Comparison of ENCODE assay signal across 13 cellular contexts in genomic region chr5:128426090-128426534, GRCh38.
DNase-seq lines count a peak whose midpoint lies in the region; ATAC-seq, FAIRE-seq and TF ChIP-seq lines count a peak whose summit lies in the region.
"Had no signal": no experiment of that assay in that cellular context is flagged by ENCODE, and none has a peak within 500 bp of the region (broad histone marks: within the 10 kb centered on the region; RNA-seq: fewer than 3 reads in every experiment).

No MANE protein-coding gene starts in this region.

- H3K9me3 ChIP-seq in right lobe of liver (no peaks in the 10 kb centered on the region), neural progenitor cell (ENCODE audit: low read depth) (no peaks in the 10 kb centered on the region)

- H3K9me3 Mint-ChIP-seq in nephron progenitor cell (no peaks in the 10 kb centered on the region), neural progenitor cell (no peaks in the 10 kb centered on the region)

- H3K27me3 ChIP-seq in right lobe of liver: no peaks in the 10 kb centered on the region
- no peaks in the 10 kb centered on the region for H3K27me3 ChIP-seq in neural progenitor cell

- no peak overlapping the region for H3K4me2 ChIP-seq in neural progenitor cell

- no peaks in the 10 kb centered on the region for H3K4me1 Mint-ChIP-seq in nephron progenitor cell
- H3K4me1 Mint-ChIP-seq in neural progenitor cell: peaks cover 9% of the 10 kb centered on the region

- POLR2A ChIA-PET in HEK293T (lab: Yijun Ruan, JAX): no interaction called here

- H3K79me2 ChIP-seq in neural progenitor cell (ENCODE audit: low read depth): no peaks in the 10 kb centered on the region

- no peak overlapping the region for H2AFZ ChIP-seq in neural progenitor cell (replicated peaks)

- H3K27ac ChIP-seq in right lobe of liver (no peak overlapping the region), neural progenitor cell (no peak overlapping the region)

- peaks cover 41% of the 10 kb centered on the region for H3K36me3 Mint-ChIP-seq in nephron progenitor cell (ENCODE audit: low read depth)
- peaks cover 7% of the 10 kb centered on the region for H3K36me3 Mint-ChIP-seq in neural progenitor cell

- ATAC-seq in HG02588 (IDR thresholded peaks at IDR 0.05; ENCODE audit: unreplicated experiment): peak; percentile 96
- ATAC-seq in HG03354 (IDR thresholded peaks at IDR 0.05; ENCODE audit: poor library complexity, severe bottlenecking, unreplicated experiment): peak; percentile 87
- ATAC-seq in right lobe of liver: no peak

- no peak overlapping the region for H3K9ac ChIP-seq in neural progenitor cell

- H3K27me3 Mint-ChIP-seq in nephron progenitor cell (ENCODE audit: low read depth, poor library complexity) (no peaks in the 10 kb centered on the region), neural progenitor cell (ENCODE audit: insufficient read depth, low read depth) (no peaks in the 10 kb centered on the region)

- TF ChIP-seq CTCF in nephron progenitor cell (IDR thresholded peaks at IDR 0.05) (no peak), right lobe of liver (IDR thresholded peaks at IDR 0.05) (no peak), neural progenitor cell (IDR thresholded peaks at IDR 0.05) (no peak)

- H3K27ac Mint-ChIP-seq in nephron progenitor cell (peak overlapping the region; percentile 55), neural progenitor cell (no peak overlapping the region)

- no peaks in the 10 kb centered on the region for H3F3A ChIP-seq in neural progenitor cell (ENCODE audit: low read depth)

- no peak for TF ChIP-seq POLR2A in right lobe of liver (IDR thresholded peaks at IDR 0.05)

- DNase-seq in GM19239 (ENCODE audit: insufficient read length, low spot score) (no peak), nephron progenitor cell (no peak), right lobe of liver (no peak), neural progenitor cell (ENCODE audit: low spot score) (no peak), medulla oblongata (ENCODE audit: extremely low spot score) (no peak), HEK293T (ENCODE audit: extremely low spot score) (no peak)
- DNase-seq: COR-L47, IMR-90, NCI-H2029 treated with DMSO at 0.1 percent for 48 hours, Right ventricle myocardium superior had no signal

- peak; percentile 71 for FAIRE-seq in GM19239 (lab: Jason Lieb, UNC)
- FAIRE-seq: colon had no signal

- H3K4me1 ChIP-seq in right lobe of liver (no peaks in the 10 kb centered on the region), neural progenitor cell (peaks cover 17% of the 10 kb centered on the region)

- H3K4me3 Mint-ChIP-seq in nephron progenitor cell (no peak overlapping the region), neural progenitor cell (no peak overlapping the region)

- 58% methylated on average over 5 of the region's 5 CpGs for WGBS in right lobe of liver (ENCODE audit: insufficient coverage, low coverage, low lambda C conversion rate, missing lambda C conversion rate)

- CTCF ChIA-PET in HEK293T (lab: Yijun Ruan, JAX): interaction anchor here (0.6 to 1.7 kb wide), 2 partner anchors 15 to 30 kb away, joined by 3 to 4 read pairs; no protein-coding TSS in a partner anchor

- intact Hi-C loops in right lobe of liver (cut with DNase I): no loop called here

- H3K4me3 ChIP-seq in right lobe of liver (no peak overlapping the region), neural progenitor cell (no peak overlapping the region)

- H3K36me3 ChIP-seq in right lobe of liver (no peaks in the 10 kb centered on the region), neural progenitor cell (no peaks in the 10 kb centered on the region)

- H4K20me1 ChIP-seq in neural progenitor cell (ENCODE audit: low read depth): no peaks in the 10 kb centered on the region

TF ChIP-seq in HEK293T, 16 proteins besides CTCF, POLR2A, EP300 and RAD21:
- TF ChIP-seq ELF4 (IDR thresholded peaks at IDR 0.05): no peak
- TF ChIP-seq FOXM1 (IDR thresholded peaks at IDR 0.05; ENCODE audit: borderline replicate concordance): no peak
- TF ChIP-seq NFRKB (IDR thresholded peaks at IDR 0.05): no peak
- no peak for TF ChIP-seq ARNT (IDR thresholded peaks at IDR 0.05)
- TF ChIP-seq FOXA1 (IDR thresholded peaks at IDR 0.05): no peak

Comparison
In these comparisons a context has a peak if more than half of its experiments do, and no peak if none do; other contexts are left out.
1. ATAC-seq: peak in HG02588 (single experiment) and HG03354 (single experiment); none in right lobe of liver (0 of 4).